ENCODE assay signal across 19 cellular contexts in genomic region chr2:42090216-42090615, GRCh38. TPM values are rescaled to one million over a fixed set of nuclear protein-coding genes. Genes with fewer than 3 reads are reported as not detected.
DNase-seq lines count a peak whose midpoint lies in the region; ATAC-seq and TF ChIP-seq lines count a peak whose summit lies in the region.
"Had no signal": no experiment of that assay in that cellular context is flagged by ENCODE, and none has a peak within 500 bp of the region (broad histone marks: within the 10 kb centered on the region; RNA-seq: fewer than 3 reads in every experiment).

No MANE protein-coding gene starts in this region.

- no peak for TF ChIP-seq RAD21 in IMR-90 (IDR thresholded peaks at IDR 0.05; ENCODE audit: low read length)

- H4K91ac ChIP-seq in IMR-90 (ENCODE audit: insufficient read depth, low read depth, low read length) (no peak overlapping the region), trophoblast cell (ENCODE audit: low read depth, low read length) (no peak overlapping the region)

- H3K4me1 ChIP-seq in IMR-90 (ENCODE audit: control insufficient read depth, insufficient read depth, low read length), result peaks cover 10% of the 10 kb centered on the region; the same call in 1 of the 2 replicates
- H3K4me1 ChIP-seq in Panc1 (ENCODE audit: control insufficient read depth, insufficient read depth, low read length), result peaks cover 29% of the 10 kb centered on the region
- peaks cover 2 to 5% of the 10 kb centered on the region in 2 experiments for H3K4me1 ChIP-seq in trophoblast cell (ENCODE audit: control insufficient read depth in 1 of 2, insufficient read depth in 2 of 2, low read length in 2 of 2)
- H3K4me1 ChIP-seq in neural progenitor cell, result peaks cover 16% of the 10 kb centered on the region

- H2BK5ac ChIP-seq in IMR-90 (ENCODE audit: low read depth, low read length, poor library complexity, severe bottlenecking), result no peak overlapping the region
- H2BK5ac ChIP-seq in trophoblast cell (ENCODE audit: low read depth, low read length, poor library complexity), result no peak overlapping the region

- H2AFZ ChIP-seq in IMR-90 (replicated peaks; ENCODE audit: low read length, poor library complexity) (peak overlapping the region; percentile 36), trophoblast cell (ENCODE audit: insufficient read depth, low read length, poor library complexity) (no peak overlapping the region), neural progenitor cell (replicated peaks) (no peak overlapping the region)
- H2AFZ ChIP-seq: GM23248 had no signal

- no peak overlapping the region; the same call in 1 of the 2 replicates for H2AK5ac ChIP-seq in IMR-90 (ENCODE audit: low read depth, low read length)
- no peak overlapping the region for H2AK5ac ChIP-seq in trophoblast cell (ENCODE audit: low read length)

- H3K27ac Mint-ChIP-seq in neural progenitor cell, result no peak overlapping the region
- H3K27ac Mint-ChIP-seq: B cell; CD8-positive, alpha-beta memory T cell had no signal

- H3K4me3 Mint-ChIP-seq in neural progenitor cell, result no peak overlapping the region
- H3K4me3 Mint-ChIP-seq: B cell; CD4-positive, CD25-positive, alpha-beta regulatory T cell; CD8-positive, alpha-beta memory T cell had no signal

- WGBS in IMR-90 (ENCODE audit: extremely low coverage in 2 of 2, insufficient read length in 1 of 2), 2 experiments, result no CpG with 5 or more reads among the region's 5 CpGs
- no CpG with 5 or more reads among the region's 5 CpGs for WGBS in trophoblast cell (ENCODE audit: extremely low coverage, insufficient coverage, insufficient read length)

- H3K23ac ChIP-seq in IMR-90 (ENCODE audit: low read depth, low read length) (no peak overlapping the region), trophoblast cell (ENCODE audit: low read length) (no peak overlapping the region)

- dilution Hi-C loops in IMR-90 (cut with HindIII; ENCODE audit: low sequenced_read_pairs, unreplicated experiment), result loop anchor here (25.0 kb wide), 1 partner anchor 203 kb away; no protein-coding TSS in a partner anchor

- no peaks in the 10 kb centered on the region for H3K9me3 Mint-ChIP-seq in neural progenitor cell

- peaks cover 16% of the 10 kb centered on the region for H3K27me3 Mint-ChIP-seq in neural progenitor cell (ENCODE audit: insufficient read depth, low read depth)

- H3K4ac ChIP-seq in IMR-90 (ENCODE audit: low read depth, low read length) (no peak overlapping the region), trophoblast cell (ENCODE audit: low read depth, low read length) (no peak overlapping the region)

- H3K27me3 ChIP-seq in IMR-90 (ENCODE audit: control insufficient read depth, insufficient read depth, low read length) (no peaks in the 10 kb centered on the region), Panc1 (ENCODE audit: control insufficient read depth, insufficient read depth, low read length) (no peaks in the 10 kb centered on the region), trophoblast cell (ENCODE audit: insufficient read depth, low read length) (no peaks in the 10 kb centered on the region), neural progenitor cell (peaks cover 12% of the 10 kb centered on the region)
- H3K27me3 ChIP-seq: BLaER1 treated with 17β-estradiol and CSF1 and Interleukin-3, amounts not matched to agents 10 nM and 100 nM had no signal

- CTCF ChIA-PET in IMR-90 (lab: Yijun Ruan, JAX), result interaction anchor here (0.8 to 2.4 kb wide), 4 partner anchors 209 to 233 kb away, joined by 4 to 15 read pairs (median 4); no protein-coding TSS in a partner anchor
- CTCF ChIA-PET in Panc1 (lab: Charles Lee), result interaction anchor here (0.6 kb wide), 2 partner anchors 237 to 301 kb away, joined by 3 to 4 read pairs; no protein-coding TSS in a partner anchor

- in situ Hi-C loops in IMR-90 (cut with MboI; ENCODE audit: low sequenced_read_pairs), result no loop called here
- in situ Hi-C loops in Panc1 (cut with HindIII; ENCODE audit: low pct_unique_long_range_greater_than_20kb, low sequenced_read_pairs), result no loop called here

- no peak overlapping the region for H3K4me2 ChIP-seq in IMR-90 (ENCODE audit: low read depth, low read length)
- H3K4me2 ChIP-seq in trophoblast cell (ENCODE audit: low read length), result no peak overlapping the region
- H3K4me2 ChIP-seq in neural progenitor cell, result no peak overlapping the region
- H3K4me2 ChIP-seq: BLaER1 treated with 17β-estradiol and CSF1 and Interleukin-3, amounts not matched to agents 10 nM and 100 nM had no signal

- no peaks in the 10 kb centered on the region for H3K36me3 Mint-ChIP-seq in neural progenitor cell
- H3K36me3 Mint-ChIP-seq: CD4-positive, CD25-positive, alpha-beta regulatory T cell; CD8-positive, alpha-beta memory T cell had no signal

- H3K9me3 ChIP-seq in IMR-90 (ENCODE audit: control insufficient read depth, insufficient read depth, low read length) (no peaks in the 10 kb centered on the region), Panc1 (ENCODE audit: control insufficient read depth, insufficient read depth, low read depth, low read length) (no peaks in the 10 kb centered on the region), trophoblast cell (ENCODE audit: insufficient read depth, low read depth, low read length) (no peaks in the 10 kb centered on the region), neural progenitor cell (ENCODE audit: low read depth) (no peaks in the 10 kb centered on the region)
- H3K9me3 ChIP-seq: BLaER1 treated with 17β-estradiol and CSF1 and Interleukin-3, amounts not matched to agents 10 nM and 100 nM had no signal

- no peak overlapping the region for H2BK12ac ChIP-seq in trophoblast cell (ENCODE audit: low read length)

- H3K79me2 ChIP-seq in trophoblast cell (ENCODE audit: control insufficient read depth, insufficient read depth, low read length, poor library complexity) (no peaks in the 10 kb centered on the region), neural progenitor cell (ENCODE audit: low read depth) (no peaks in the 10 kb centered on the region)

- no peak overlapping the region for H4K5ac ChIP-seq in IMR-90 (ENCODE audit: low read depth, low read length)

- DNase-seq in NCI-H82 (lab: John Stamatoyannopoulos, UW), result peak; percentile 22
- no peak for DNase-seq in NCI-H82 treated with DMSO at 0.1 percent for 48 hours (lab: John Stamatoyannopoulos, UW; ENCODE audit: unreplicated experiment)
- DNase-seq in IMR-90, result no peak
- DNase-seq in Panc1 (ENCODE audit: low read depth, low spot score), result no peak
- DNase-seq in trophoblast cell, result peak; percentile 92 to 94
- no peak for DNase-seq in GM03348 (ENCODE audit: low spot score)
- DNase-seq in neural progenitor cell (ENCODE audit: low spot score), result no peak
- DNase-seq: CD4-positive, CD25-positive, alpha-beta regulatory T cell; CD8-positive, alpha-beta memory T cell; COR-L47; DMS53; DND-41; EL; GM23248; HCEC 1CT; KBM-7 had no signal

- H3K18ac ChIP-seq in IMR-90 (ENCODE audit: low read depth, low read length), result no peak overlapping the region
- H3K18ac ChIP-seq in trophoblast cell (ENCODE audit: low read length), result no peak overlapping the region

- H3K9me1 ChIP-seq in IMR-90 (ENCODE audit: insufficient read depth, low read length), result peaks cover 7% of the 10 kb centered on the region

- BruUV-seq in IMR-90 (replicated peaks; lab: Mats Ljungman, UMichigan), result no TSS peak
- no TSS peak for BruUV-seq in Panc1 (replicated peaks; lab: Mats Ljungman, UMichigan)

- no peak overlapping the region for H3K56ac ChIP-seq in IMR-90 (ENCODE audit: extremely low read depth, insufficient read depth, low read length)

- ATAC-seq in IMR-90 (ENCODE audit: low read depth) (no peak), Panc1 (no peak)

- H2BK20ac ChIP-seq in IMR-90 (ENCODE audit: low read depth, low read length), result no peak overlapping the region

- H4K8ac ChIP-seq in IMR-90 (ENCODE audit: low read depth in 2 of 2, low read length in 2 of 2) (no peak overlapping the region), trophoblast cell (ENCODE audit: low read depth, low read length) (no peak overlapping the region)

- H2BK120ac ChIP-seq in IMR-90 (ENCODE audit: low read depth, low read length) (no peak overlapping the region), trophoblast cell (ENCODE audit: insufficient read depth, low read length, poor library complexity) (no peak overlapping the region)

- H3K36me3 ChIP-seq in IMR-90 (ENCODE audit: control insufficient read depth, insufficient read depth, low read length) (no peaks in the 10 kb centered on the region), Panc1 (ENCODE audit: control insufficient read depth, insufficient read depth, low read length) (no peaks in the 10 kb centered on the region), trophoblast cell (ENCODE audit: control insufficient read depth in 1 of 2, insufficient read depth in 2 of 2, low read length in 2 of 2) (no peaks in the 10 kb centered on the region), neural progenitor cell (no peaks in the 10 kb centered on the region)
- H3K36me3 ChIP-seq: BLaER1 treated with 17β-estradiol and CSF1 and Interleukin-3, amounts not matched to agents 10 nM and 100 nM had no signal

- no peak overlapping the region for H2AK9ac ChIP-seq in IMR-90 (replicated peaks; ENCODE audit: low read depth, low read length, poor library complexity)

- no peak overlapping the region for H4K12ac ChIP-seq in trophoblast cell (ENCODE audit: low read depth, low read length)

- TF ChIP-seq POLR2A in IMR-90 (IDR thresholded peaks at IDR 0.05; ENCODE audit: low read depth, low read length), result no peak

- H3K79me1 ChIP-seq in IMR-90 (ENCODE audit: low read depth in 1 of 2, low read length in 2 of 2) (0 out of 4 replicates have a peak, but pooled peaks cover 0 to 1% of the 10 kb centered on the region in 2 experiments), trophoblast cell (ENCODE audit: low read length) (no peaks in the 10 kb centered on the region)

- intact Hi-C loops in IMR-90 (cut with micrococcal nuclease) (loop anchor here (10.0 kb wide), 2 partner anchors 205 to 405 kb away; partner anchors contain the start of gene KCNG3), Panc1 (cut with micrococcal nuclease; ENCODE audit: unreplicated experiment) (no loop called here)

- no peak overlapping the region for H3K27ac ChIP-seq in IMR-90 (ENCODE audit: insufficient read depth, low read length)
- H3K27ac ChIP-seq in Panc1 (ENCODE audit: low read length), result 0 out of 2 replicates have a peak overlapping the region, but pooled peaks have one; percentile 8
- H3K27ac ChIP-seq in trophoblast cell (ENCODE audit: low read depth, low read length), result no peak overlapping the region
- no peak overlapping the region for H3K27ac ChIP-seq in neural progenitor cell
- H3K27ac ChIP-seq: BLaER1 treated with 17β-estradiol and CSF1 and Interleukin-3, amounts not matched to agents 10 nM and 100 nM; GM23248; HL-60 had no signal

- H3F3A ChIP-seq in neural progenitor cell (ENCODE audit: low read depth), result no peaks in the 10 kb centered on the region

- no peak overlapping the region for H3K4me3 ChIP-seq in IMR-90 (ENCODE audit: insufficient read depth, low read depth, low read length)
- H3K4me3 ChIP-seq in Panc1 (ENCODE audit: low read depth in 2 of 2, low read length in 2 of 2), result no peak overlapping the region
- no peak overlapping the region for H3K4me3 ChIP-seq in trophoblast cell (ENCODE audit: low read depth, low read length)
- no peak overlapping the region for H3K4me3 ChIP-seq in neural progenitor cell
- H3K4me3 ChIP-seq: BLaER1 treated with 17β-estradiol and CSF1 and Interleukin-3, amounts not matched to agents 10 nM and 100 nM; GM23248 had no signal

- H3K14ac ChIP-seq in IMR-90 (replicated peaks; ENCODE audit: low read depth, low read length) (no peak overlapping the region), trophoblast cell (ENCODE audit: low read length) (no peak overlapping the region)

- no peak overlapping the region for H3K9ac ChIP-seq in IMR-90 (ENCODE audit: low read depth, low read length)
- H3K9ac ChIP-seq in trophoblast cell (ENCODE audit: low read length), result no peak overlapping the region
- H3K9ac ChIP-seq in neural progenitor cell, result no peak overlapping the region
- H3K9ac ChIP-seq: BLaER1 treated with 17β-estradiol and CSF1 and Interleukin-3, amounts not matched to agents 10 nM and 100 nM; GM23248 had no signal

- H2BK15ac ChIP-seq in IMR-90 (ENCODE audit: low read depth, low read length), result no peak overlapping the region

- TF ChIP-seq CTCF in IMR-90 (conservative IDR thresholded peaks at IDR 0.05; ENCODE audit: low read depth, low read length), result no peak
- TF ChIP-seq CTCF in Panc1 (IDR thresholded peaks at IDR 0.05), result no peak
- no peak for TF ChIP-seq CTCF in neural progenitor cell (IDR thresholded peaks at IDR 0.05)

- POLR2A ChIA-PET in IMR-90 (lab: Charles Lee; ENCODE audit: unreplicated experiment) (no interaction called here), Panc1 (lab: Charles Lee) (no interaction called here)

- peaks cover 7% of the 10 kb centered on the region for H3K4me1 Mint-ChIP-seq in neural progenitor cell

- H4K20me1 ChIP-seq in IMR-90 (ENCODE audit: insufficient read depth, low read length) (no peaks in the 10 kb centered on the region), neural progenitor cell (ENCODE audit: low read depth) (no peaks in the 10 kb centered on the region)
- H4K20me1 ChIP-seq: BLaER1 treated with 17β-estradiol and CSF1 and Interleukin-3, amounts not matched to agents 10 nM and 100 nM had no signal

RNA-seq across cellular contexts. Expression of gene PKDCC, which starts 42.4 kb away (rescaled TPM):
- total RNA-seq in IMR-90 (2012; rRNA removed), result 50.3 and 55.6 TPM in 2 replicates
- 67.4 and 95.7 TPM in 2 replicates for polyA plus RNA-seq in IMR-90 (2012; rRNA removed)
- polyA plus RNA-seq in IMR-90 (2012; cell fraction: cytosol; rRNA removed), result 40.2 and 112 TPM in 2 replicates
- 310 and 597 TPM in 2 replicates for polyA plus RNA-seq in IMR-90 (2012; cell fraction: nucleus; rRNA removed; ENCODE audit: low replicate concordance)
- total RNA-seq in Panc1 (2021; ENCODE audit: unreplicated experiment), result 14.8 TPM
- polyA plus RNA-seq in Panc1 (2012; ENCODE audit: insufficient read length), result 18.7 TPM
- polyA plus RNA-seq in trophoblast cell (2013), result 35.3 and 39.5 TPM in 2 replicates
- 70.4 and 133 TPM in 2 replicates for total RNA-seq in neural progenitor cell (ENCODE audit: low replicate concordance)
- total RNA-seq: CD4-positive, CD25-positive, alpha-beta regulatory T cell had no signal
- polyA plus RNA-seq: CD4-positive, CD25-positive, alpha-beta regulatory T cell had no signal

Comparison
In these comparisons a context has a peak if more than half of its experiments do, and no peak if none do; other contexts are left out.
1. DNase-seq: peak in NCI-H82 (single experiment) and trophoblast cell (2 of 2); none in NCI-H82 treated with DMSO at 0.1 percent for 48 hours (single experiment), IMR-90 (single experiment), Panc1 (single experiment), GM03348 (single experiment) and neural progenitor cell (single experiment).